ENCODE assay signal across 16 cellular contexts in genomic region chr22:48694296-48694883, GRCh38.
"Had no signal": no experiment of that assay in that cellular context is flagged by ENCODE, and none has a peak within 500 bp of the region (broad histone marks: within the 10 kb centered on the region; RNA-seq: fewer than 3 reads in every experiment).

No MANE protein-coding gene starts in this region.

- H3K36me3 ChIP-seq: colonic mucosa, heart left ventricle, left lung, neutrophil, stomach, thoracic aorta had no signal

- H3K9me3 ChIP-seq: colonic mucosa, heart left ventricle, left lung, neutrophil, stomach, thoracic aorta had no signal

- H3K27me3 ChIP-seq: colonic mucosa, heart left ventricle, left lung, neutrophil had no signal

- H3K4me3 ChIP-seq: colonic mucosa, heart left ventricle, left lung, stomach, thoracic aorta had no signal

- DNase-seq: colonic mucosa; dermis blood vessel endothelial cell; mammary epithelial cell; naive thymus-derived CD4-positive, alpha-beta T cell; nephron progenitor cell; small intestine; stimulated activated CD4-positive, alpha-beta T cell treated with anti-CD3 and anti-CD28 coated beads, Interleukin-12 subunit alpha, Interleukin-12 subunit beta, amount 100 ng/mL, for 4 hours; stimulated activated naive CD4-positive, alpha-beta T cell; stomach; substantia nigra; trophoblast cell had no signal

- H3K27ac ChIP-seq: colonic mucosa, heart left ventricle, left lung, neutrophil, stomach, thoracic aorta had no signal

- ATAC-seq: esophagus mucosa; heart left ventricle; left lung; naive thymus-derived CD4-positive, alpha-beta T cell had no signal

- H3K4me1 ChIP-seq: colonic mucosa, heart left ventricle, left lung, stomach had no signal
